Comparison of ENCODE assay signal across 1 cellular context in genomic region chr1:200275816-200276453, GRCh38.
TF ChIP-seq lines count a peak whose summit lies in the region.

No MANE protein-coding gene starts in this region.

TF ChIP-seq in HepG2, 621 proteins besides CTCF, POLR2A, EP300 and RAD21 (continued from another document):
- TF ChIP-seq ARID4A (CRISPR knock-in tag; IDR thresholded peaks at IDR 0.05; ENCODE audit: borderline replicate concordance) (no peak), SRSF4 (IDR thresholded peaks at IDR 0.05; ENCODE audit: low read depth, low read length, poor library complexity, severe bottlenecking) (no peak), PITX1 (CRISPR knock-in tag; IDR thresholded peaks at IDR 0.05) (no peak), ZBTB4 (CRISPR knock-in tag; IDR thresholded peaks at IDR 0.05; ENCODE audit: borderline replicate concordance) (no peak), ZNF644 (CRISPR knock-in tag; IDR thresholded peaks at IDR 0.05; ENCODE audit: low read depth) (0 out of 2 replicates have a peak, but pooled peaks have one; percentile 1), HOXA9 (CRISPR knock-in tag; IDR thresholded peaks at IDR 0.05; ENCODE audit: borderline replicate concordance) (no peak), PCBP1 (IDR thresholded peaks at IDR 0.05; ENCODE audit: borderline replicate concordance, low read depth, low read length) (no peak), SALL2 (CRISPR knock-in tag; IDR thresholded peaks at IDR 0.05) (0 out of 2 replicates have a peak, but pooled peaks have one; percentile 27), SMAD1 (CRISPR knock-in tag; IDR thresholded peaks at IDR 0.05; ENCODE audit: borderline replicate concordance, low read depth) (no peak), HBP1 (CRISPR knock-in tag; IDR thresholded peaks at IDR 0.05; ENCODE audit: low read depth) (no peak), MAZ (IDR thresholded peaks at IDR 0.05; ENCODE audit: borderline replicate concordance, low read depth, low read length) (no peak), MAZ (CRISPR knock-in tag; IDR thresholded peaks at IDR 0.05; ENCODE audit: low read depth) (0 out of 2 replicates have a peak, but pooled peaks have one; percentile 31), ZNF839 (CRISPR knock-in tag; IDR thresholded peaks at IDR 0.05; ENCODE audit: borderline replicate concordance) (no peak), RBFOX2 (IDR thresholded peaks at IDR 0.05; ENCODE audit: low read depth, low read length) (no peak), ZNF589 (CRISPR knock-in tag; conservative IDR thresholded peaks at IDR 0.05) (no peak)
